Comparison of ENCODE assay signal across 18 cellular contexts in genomic region chr7:45159296-45159695, GRCh38. TPM values are rescaled to one million over a fixed set of nuclear protein-coding genes. Genes with fewer than 3 reads are reported as not detected.
DNase-seq lines count a peak whose midpoint lies in the region; ATAC-seq and TF ChIP-seq lines count a peak whose summit lies in the region.
"Had no signal": no experiment of that assay in that cellular context is flagged by ENCODE, and none has a peak within 500 bp of the region (broad histone marks: within the 10 kb centered on the region; RNA-seq: fewer than 3 reads in every experiment).

No MANE protein-coding gene starts in this region.

- H3K36me3 ChIP-seq in heart right ventricle (peaks cover 0 to 11% (median 0%) of the 10 kb centered on the region in 9 donors), right atrium auricular region (no peaks in the 10 kb centered on the region), aorta (ENCODE audit: control insufficient read depth in 1 of 2, insufficient read depth in 2 of 2, low read length in 1 of 2) (no peaks in the 10 kb centered on the region)

- intact Hi-C loops in heart right ventricle (cut with DNase I) (loop anchor here in 7 of 10 donors (2.0 to 10.0 kb wide), 6 partner anchors 52 to 696 kb away; no protein-coding TSS in a partner anchor), Right ventricle myocardium inferior (cut with DNase I) (loop anchor here (2.0 kb wide), 1 partner anchor 52 kb away; no protein-coding TSS in a partner anchor), posterior vena cava (cut with DNase I) (loop anchor here (5.0 to 10.0 kb wide), 4 partner anchors 98 to 696 kb away; no protein-coding TSS in a partner anchor), aorta (cut with DNase I) (loop anchor here (5.0 to 10.0 kb wide), 2 partner anchors 693 to 706 kb away; no protein-coding TSS in a partner anchor)

- WGBS in heart right ventricle, 2 donors: 75 to 80% methylated on average over 4 of the region's 4 CpGs
- WGBS in aorta, 2 donors: 96 to 97% methylated on average over 4 of the region's 4 CpGs

- no peaks in the 10 kb centered on the region for H3K4me1 Mint-ChIP-seq in nephron progenitor cell

- H3K27ac Mint-ChIP-seq in nephron progenitor cell: no peak overlapping the region
- H3K27ac Mint-ChIP-seq: CD4-positive, alpha-beta T cell had no signal

- H3K4me3 ChIP-seq in heart right ventricle (peak overlapping the region in 9 of 10 donors; percentile 49 to 81 (median 60)), right atrium auricular region (peak overlapping the region; percentile 36 to 59), aorta (ENCODE audit: low read length in 2 of 2) (no peak overlapping the region)
- H3K4me3 ChIP-seq: GM12878 had no signal

- no peak for TF ChIP-seq CTCF in heart right ventricle (IDR thresholded peaks at IDR 0.05)
- TF ChIP-seq CTCF in right atrium auricular region (IDR thresholded peaks at IDR 0.05): no peak
- no peak for TF ChIP-seq CTCF in nephron progenitor cell (IDR thresholded peaks at IDR 0.05)

- ATAC-seq in heart right ventricle: no peak
- ATAC-seq in Right ventricle myocardium inferior: no peak
- no peak for ATAC-seq in aorta (ENCODE audit: low FRiP score)
- ATAC-seq in HG02840 (IDR thresholded peaks at IDR 0.05; ENCODE audit: low FRiP score, unreplicated experiment): no peak
- ATAC-seq: GM12878 had no signal

- H3K27ac ChIP-seq in heart right ventricle (peak overlapping the region; percentile 61 to 96 (median 88)), right atrium auricular region (peak overlapping the region; percentile 35 to 54), aorta (ENCODE audit: low read depth in 1 of 2, low read length in 2 of 2) (no peak overlapping the region)

- peaks cover 0 to 10% (median 4%) of the 10 kb centered on the region in 11 donors for H3K9me3 ChIP-seq in heart right ventricle
- H3K9me3 ChIP-seq in right atrium auricular region: peaks cover 0 to 6% of the 10 kb centered on the region in 2 donors
- H3K9me3 ChIP-seq in aorta (ENCODE audit: control insufficient read depth, low read length): no peaks in the 10 kb centered on the region

- H3K4me1 ChIP-seq in heart right ventricle (peaks cover 0 to 38% (median 7%) of the 10 kb centered on the region in 9 donors), right atrium auricular region (peaks cover 0 to 18% of the 10 kb centered on the region in 2 donors), aorta (ENCODE audit: control insufficient read depth in 1 of 2, insufficient read depth in 2 of 2, low read length in 2 of 2) (no peaks in the 10 kb centered on the region)

- H3K27me3 ChIP-seq in heart right ventricle: peaks cover 0 to 27% (median 9%) of the 10 kb centered on the region in 7 donors
- no peaks in the 10 kb centered on the region for H3K27me3 ChIP-seq in right atrium auricular region
- H3K27me3 ChIP-seq in aorta (ENCODE audit: control insufficient read depth in 1 of 2, insufficient read depth in 2 of 2, low read length in 1 of 2): no peaks in the 10 kb centered on the region

- peaks cover 4% of the 10 kb centered on the region for H3K9me3 Mint-ChIP-seq in nephron progenitor cell
- H3K9me3 Mint-ChIP-seq: CD4-positive, alpha-beta T cell had no signal

- H3K27me3 Mint-ChIP-seq in nephron progenitor cell (ENCODE audit: low read depth, poor library complexity): peaks cover 72% of the 10 kb centered on the region

- no peak overlapping the region for H3K4me3 Mint-ChIP-seq in nephron progenitor cell
- H3K4me3 Mint-ChIP-seq: CD4-positive, alpha-beta T cell had no signal

- H3K36me3 Mint-ChIP-seq in nephron progenitor cell (ENCODE audit: low read depth): no peaks in the 10 kb centered on the region

- DNase-seq in heart right ventricle (no peak), Right ventricle myocardium inferior (ENCODE audit: missing footprints) (no peak), right atrium auricular region (ENCODE audit: low spot score) (no peak), posterior vena cava (ENCODE audit: low spot score) (peak; percentile 32), aorta (peak; percentile 19 to 40), nephron progenitor cell (no peak)
- DNase-seq: Calu3; CD4-positive, alpha-beta T cell; DMS79; MV-4-11; NCI-H1436; NCI-H2081; NCI-H524 had no signal

RNA-seq across cellular contexts. Expression of gene RAMP3, which starts 1.7 kb away (rescaled TPM):
- total RNA-seq in heart right ventricle: 10 to 100 TPM; 12.7 to 40.8 (median 24.9) TPM
- 10 to 100 TPM; 65.3 to 70.2 TPM for polyA plus RNA-seq in heart right ventricle
- 33.8 TPM for total RNA-seq in Right ventricle myocardium inferior
- total RNA-seq in right atrium auricular region: 10 to 100 TPM; 62.0 to 77.2 TPM
- total RNA-seq in posterior vena cava: 10 to 100 TPM; 45.5 to 54.1 TPM
- 10 to 100 TPM; 43.0 to 78.0 TPM for total RNA-seq in aorta
- 10 to 100 TPM in 1 of 2 donors, 1 to 10 TPM in 1; 5.0 to 14.7 TPM for polyA plus RNA-seq in aorta
- total RNA-seq: A673; Calu3; CD4-positive, alpha-beta T cell; G401; GM12878; HT1080 had no signal
- polyA plus RNA-seq: GM12878 had no signal

RNA-seq across cellular contexts. Expression of gene TBRG4, which starts 47.8 kb away (rescaled TPM):
- 10 to 100 TPM; 57.1 to 88.2 (median 66.7) TPM for total RNA-seq in heart right ventricle
- polyA plus RNA-seq in heart right ventricle: 10 to 100 TPM; 74.3 to 93.9 TPM
- 82.4 TPM for total RNA-seq in Right ventricle myocardium inferior
- total RNA-seq in right atrium auricular region: 10 to 100 TPM; 46.1 to 48.2 TPM
- total RNA-seq in posterior vena cava: 10 to 100 TPM; 32.5 to 35.1 TPM
- total RNA-seq in aorta: 10 to 100 TPM; 35.0 to 41.4 TPM
- polyA plus RNA-seq in aorta: 10 to 100 TPM; 14.4 to 41.8 TPM

Comparison
In these comparisons a context has a peak if more than half of its experiments do, and no peak if none do; other contexts are left out.
1. DNase-seq: peak in posterior vena cava (single experiment) and aorta (2 of 2); none in heart right ventricle (0 of 2), Right ventricle myocardium inferior (single experiment), right atrium auricular region (single experiment) and nephron progenitor cell (single experiment).
2. H3K27ac ChIP-seq: peak in heart right ventricle (10 of 10) and right atrium auricular region (2 of 2); none in aorta (0 of 2).
3. H3K4me3 ChIP-seq: peak in heart right ventricle (9 of 10) and right atrium auricular region (2 of 2); none in aorta (0 of 2).